In genomic region chr7:79063019-79063698, GRCh38 we compare ENCODE assay signal across 1 cellular context.
TF ChIP-seq lines count a peak whose summit lies in the region.

No MANE protein-coding gene starts in this region.

TF ChIP-seq in SK-N-SH treated with all-trans-retinoic acid at 6 μM for 48 hours, 23 proteins besides CTCF, POLR2A, EP300 and RAD21 (continued from another document):
- TF ChIP-seq CREB5 (CRISPR knock-in tag; IDR thresholded peaks at IDR 0.05; ENCODE audit: low read depth) (no peak), ZFP3 (CRISPR knock-in tag; IDR thresholded peaks at IDR 0.05) (no peak), CSDC2 (CRISPR knock-in tag; IDR thresholded peaks at IDR 0.05) (no peak), OSR1 (CRISPR knock-in tag; IDR thresholded peaks at IDR 0.05) (no peak), ZC3H10 (CRISPR knock-in tag; IDR thresholded peaks at IDR 0.05) (no peak)
